In the genomic region with DNA sequence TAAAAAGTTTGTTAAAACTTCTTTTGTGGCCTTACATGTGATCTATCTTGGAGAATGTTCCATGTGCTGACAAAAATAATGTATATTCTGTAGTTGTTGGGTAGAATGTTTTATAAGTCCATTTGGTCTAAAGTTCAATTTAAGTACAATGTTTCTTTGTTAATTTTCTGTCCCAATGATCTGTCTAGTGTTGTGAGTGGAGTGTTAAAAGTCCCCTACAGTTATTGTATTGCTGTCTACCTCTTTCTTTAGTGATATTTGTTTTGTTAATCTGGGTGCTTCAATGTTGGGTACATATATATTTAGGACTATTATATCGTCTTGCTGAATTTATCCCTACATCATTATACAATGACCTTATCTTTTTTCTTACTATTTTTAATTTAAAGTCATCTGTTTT, we compare ENCODE assay signal across 27 cellular contexts. TPM values are rescaled to one million over a fixed set of nuclear protein-coding genes. Genes with fewer than 3 reads are reported as not detected.
"Had no signal": no experiment of that assay in that cellular context is flagged by ENCODE, and none has a peak within 500 bp of the region (broad histone marks: within the 10 kb centered on the region; RNA-seq: fewer than 3 reads in every experiment).

No MANE protein-coding gene starts in this region.

- ATAC-seq: left colon; left lung; natural killer cell; sciatic nerve; stimulated activated effector memory CD8-positive, alpha-beta T cell treated with anti-CD3 and anti-CD28 coated beads, Interleukin-12 subunit alpha, Interleukin-12 subunit beta, amount 100 ng/mL, for 72 hours; stimulated activated naive CD8-positive, alpha-beta T cell treated with anti-CD3 and anti-CD28 coated beads, Interleukin-15, amount 100 ng/mL, for 72 hours had no signal

- H3K4me3 Mint-ChIP-seq: mesothelial cell of epicardium; natural killer cell; nephron progenitor cell; neural progenitor cell; stimulated activated effector memory CD8-positive, alpha-beta T cell treated with anti-CD3 and anti-CD28 coated beads, Interleukin-12 subunit alpha, Interleukin-12 subunit beta, amount 100 ng/mL, for 72 hours; type B pancreatic cell had no signal

- H3K9me3 ChIP-seq: neutrophil, uterus had no signal

- H3K27ac ChIP-seq: left lung, neural progenitor cell, neutrophil, parathyroid adenoma, right atrium auricular region, skin epidermis, spleen, tibial nerve, uterus had no signal

- H3K4me3 ChIP-seq: left lung, lung, neural progenitor cell, right atrium auricular region, skin epidermis, spleen, tibial nerve, uterus had no signal

- H3K27me3 Mint-ChIP-seq: naive B cell; stimulated activated naive CD8-positive, alpha-beta T cell treated with anti-CD3 and anti-CD28 coated beads, Interleukin-15, amount 100 ng/mL, for 72 hours; type B pancreatic cell had no signal

- H3K27me3 ChIP-seq: left lung, neural progenitor cell, neutrophil, right atrium auricular region, spleen, tibial nerve, uterus had no signal

- H3K4me1 Mint-ChIP-seq: mesothelial cell of epicardium, neural progenitor cell had no signal

- H3K36me3 ChIP-seq: neural progenitor cell, right atrium auricular region, uterus had no signal

- H3K4me1 ChIP-seq: neural progenitor cell, uterus had no signal

- DNase-seq: hippocampal formation; kidney glomerular epithelial cell; left colon; left lung; mesendoderm; naive B cell; natural killer cell; nephron progenitor cell; occipital lobe; spleen; stimulated activated CD4-positive, alpha-beta T cell treated with anti-CD3 and anti-CD28 coated beads, Interleukin-4, amount 100 ng/mL, for 24 hours; stimulated activated naive CD4-positive, alpha-beta T cell treated with Interleukin-2 at 50 U/mL for 16 hours; stimulated activated naive CD8-positive, alpha-beta T cell treated with anti-CD3 and anti-CD28 coated beads, Interleukin-15, amount 100 ng/mL, for 72 hours; substantia nigra; uterus had no signal

- H3K27ac Mint-ChIP-seq: mesothelial cell of epicardium; naive B cell; nephron progenitor cell; neural progenitor cell; stimulated activated effector memory CD8-positive, alpha-beta T cell treated with anti-CD3 and anti-CD28 coated beads, Interleukin-12 subunit alpha, Interleukin-12 subunit beta, amount 100 ng/mL, for 72 hours; stimulated activated naive CD8-positive, alpha-beta T cell treated with anti-CD3 and anti-CD28 coated beads, Interleukin-15, amount 100 ng/mL, for 72 hours; type B pancreatic cell had no signal

RNA-seq across cellular contexts. Expression of a gene that starts 6.9 kb away (rescaled TPM):
- total RNA-seq: osteocyte had no signal
